ENCODE assay signal across 8 cellular contexts in genomic region chr12:24948816-24949722, GRCh38. TPM values are rescaled to one million over a fixed set of nuclear protein-coding genes. Genes with fewer than 3 reads are reported as not detected.
DNase-seq lines count a peak whose midpoint lies in the region; ATAC-seq, FAIRE-seq and TF ChIP-seq lines count a peak whose summit lies in the region.

Gene BCAT1 (minus strand): TSS chr12:24949101. CDS start chr12:24948932, 169 bp downstream.

- DNase-seq in ELR (ENCODE audit: low read depth) (peak; percentile 89), H54 (ENCODE audit: insufficient read length, low spot score) (peak; percentile 68), NAMALWA (ENCODE audit: low spot score) (peak; percentile 93), fibroblast of gingiva (ENCODE audit: low read depth) (peak; percentile 76), myocyte (ENCODE audit: low read depth) (peak; percentile 83)
- peak; percentile 33 to 51 (median 34) for DNase-seq in activated CD8-positive, alpha-beta memory T cell treated with anti-CD3 and anti-CD28 coated beads for 48 hours (ENCODE audit: low read depth in 2 of 3, low spot score in 2 of 3)

- no peak for TF ChIP-seq CTCF in subcutaneous adipose tissue (IDR thresholded peaks at IDR 0.05; ENCODE audit: low read depth)

- TF ChIP-seq POLR2A in H54 (IDR thresholded peaks at IDR 0.05; ENCODE audit: low read depth, low read length): peak; percentile 79

- ATAC-seq in GM18870 (IDR thresholded peaks at IDR 0.05; ENCODE audit: unreplicated experiment): no peak

- no peak for FAIRE-seq in H54 (lab: Jason Lieb, UNC)

RNA-seq across cellular contexts. Expression of gene BCAT1, which starts in this region (rescaled TPM):
- total RNA-seq in myocyte (70.6 and 98.7 TPM in 2 replicates), subcutaneous adipose tissue (100 to 1,000 TPM in 1 of 4 donors, 10 to 100 TPM in 3; 13.8 to 127 (median 37.3) TPM)
- 46.6 TPM for polyA plus RNA-seq in myocyte (2012)

Comparison
In these comparisons a context has a peak if more than half of its experiments do, and no peak if none do; other contexts are left out.
1. DNase-seq: peak in every context shown above with its lines; median percentile 93 in NAMALWA; 89 in ELR; 83 in myocyte; 76 in fibroblast of gingiva; 68 in H54; 34 in activated CD8-positive, alpha-beta memory T cell treated with anti-CD3 and anti-CD28 coated beads for 48 hours.